8 cellular contexts compared by ENCODE assay signal in genomic region chr3:52056521-52056967, GRCh38. TPM values are rescaled to one million over a fixed set of nuclear protein-coding genes. Genes with fewer than 3 reads are reported as not detected.
DNase-seq lines count a peak whose midpoint lies in the region; ATAC-seq and TF ChIP-seq lines count a peak whose summit lies in the region.

A gene with protein sequence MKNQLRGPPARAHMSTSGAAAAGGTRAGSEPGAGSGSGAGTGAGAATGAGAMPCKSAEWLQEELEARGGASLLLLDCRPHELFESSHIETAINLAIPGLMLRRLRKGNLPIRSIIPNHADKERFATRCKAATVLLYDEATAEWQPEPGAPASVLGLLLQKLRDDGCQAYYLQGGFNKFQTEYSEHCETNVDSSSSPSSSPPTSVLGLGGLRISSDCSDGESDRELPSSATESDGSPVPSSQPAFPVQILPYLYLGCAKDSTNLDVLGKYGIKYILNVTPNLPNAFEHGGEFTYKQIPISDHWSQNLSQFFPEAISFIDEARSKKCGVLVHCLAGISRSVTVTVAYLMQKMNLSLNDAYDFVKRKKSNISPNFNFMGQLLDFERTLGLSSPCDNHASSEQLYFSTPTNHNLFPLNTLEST (minus strand): TSS chr3:52056571. CDS start chr3:52056366, 205 bp downstream.

- peak; percentile 87 for DNase-seq in DMS 273 (lab: John Stamatoyannopoulos, UW; ENCODE audit: unreplicated experiment)
- no peak for DNase-seq in DMS 273 treated with DMSO at 0.1 percent for 48 hours (lab: John Stamatoyannopoulos, UW)
- DNase-seq in NCI-H69 (lab: John Stamatoyannopoulos, UW): peak; percentile 85
- peak; percentile 63 to 74 for DNase-seq in mesothelial cell of epicardium (ENCODE audit: low spot score in 2 of 2, unreplicated experiment in 2 of 2)
- peak; percentile 46 for DNase-seq in stimulated activated CD8-positive, alpha-beta memory T cell treated with anti-CD3 and anti-CD28 coated beads, Interleukin-15, amount 100 ng/mL, for 24 hours (ENCODE audit: low read depth)

- H3K27me3 ChIP-seq in endocrine pancreas (ENCODE audit: control insufficient read depth, insufficient read depth, low read length): no peaks in the 10 kb centered on the region

- H3K9ac ChIP-seq in endocrine pancreas (ENCODE audit: control insufficient read depth, insufficient read depth, low read length): peak within 1 kb of the TSS; percentile 82

- H3K4me1 ChIP-seq in endocrine pancreas (ENCODE audit: control insufficient read depth, insufficient read depth, low read length): no peaks in the 10 kb centered on the region

- peak within 1 kb of the TSS; percentile 99 for H3K27ac Mint-ChIP-seq in mesothelial cell of epicardium

- CTCF ChIA-PET in activated CD8-positive, alpha-beta memory T cell treated with anti-CD3 and anti-CD28 coated beads for 36 hours (lab: Charles Lee): interaction anchor here (0.6 to 5.6 kb wide), 6 partner anchors 55 to 98 kb away, joined by 3 to 25 read pairs (median 4); partner anchors contain the start of genes POC1A and RPL29

- H3K4me3 ChIP-seq in endocrine pancreas (ENCODE audit: control insufficient read depth, insufficient read depth, low read length): peak within 1 kb of the TSS; percentile 31

- peak; percentile 41 for ATAC-seq in HG02970 (IDR thresholded peaks at IDR 0.05; ENCODE audit: low FRiP score, unreplicated experiment)

- H3K9me3 ChIP-seq in endocrine pancreas (ENCODE audit: control insufficient read depth, low read length): no peaks in the 10 kb centered on the region

- peaks cover 42% of the 10 kb centered on the region for H3K4me1 Mint-ChIP-seq in mesothelial cell of epicardium

- peaks cover 2% of the 10 kb centered on the region for H3K36me3 ChIP-seq in endocrine pancreas (ENCODE audit: control insufficient read depth, insufficient read depth, low read length)

- H3K27me3 Mint-ChIP-seq in mesothelial cell of epicardium (ENCODE audit: low read depth): no peaks in the 10 kb centered on the region

- POLR2A ChIA-PET in activated CD8-positive, alpha-beta memory T cell treated with anti-CD3 and anti-CD28 coated beads for 36 hours (lab: Charles Lee): interaction anchor here (0.5 to 3.0 kb wide), 7 partner anchors 61 to 222 kb away, joined by 3 to 14 read pairs (median 5); partner anchors contain the start of genes POC1A, RPL29, RRP9 and WDR82

- H3K36me3 Mint-ChIP-seq in mesothelial cell of epicardium: peaks cover 4% of the 10 kb centered on the region

- peak within 1 kb of the TSS; percentile 88 for H3K4me3 Mint-ChIP-seq in mesothelial cell of epicardium

- TF ChIP-seq CTCF in mesothelial cell of epicardium (IDR thresholded peaks at IDR 0.05; ENCODE audit: unreplicated experiment): no peak

- no peaks in the 10 kb centered on the region for H3K9me3 Mint-ChIP-seq in mesothelial cell of epicardium

RNA-seq across cellular contexts. Expression of the gene that starts here (rescaled TPM):
- 10 to 100 TPM; 26.5 to 26.8 TPM for total RNA-seq in activated CD8-positive, alpha-beta memory T cell treated with anti-CD3 and anti-CD28 coated beads for 36 hours
- 32.0 to 34.6 TPM (median 32.2 TPM) in 3 replicates for total RNA-seq in mesothelial cell of epicardium
